11 cellular contexts compared by ENCODE assay signal in genomic region chr3:63921741-63922482, GRCh38. TPM values are rescaled to one million over a fixed set of nuclear protein-coding genes. Genes with fewer than 3 reads are reported as not detected.
DNase-seq lines count a peak whose midpoint lies in the region; ATAC-seq lines count a peak whose summit lies in the region.
"Had no signal": no experiment of that assay in that cellular context is flagged by ENCODE, and none has a peak within 500 bp of the region (broad histone marks: within the 10 kb centered on the region; RNA-seq: fewer than 3 reads in every experiment).

No MANE protein-coding gene starts in this region.

- H3K9me3 Mint-ChIP-seq in natural killer cell treated with Interleukin-12 subunit alpha and Interleukin-12 subunit beta and Interleukin-15 and Interleukin-18, amount 100 ng/mL, for 72 hours, result no peaks in the 10 kb centered on the region

- no peak overlapping the region for H3K9ac ChIP-seq in Karpas-422 (ENCODE audit: low read length)

- H3K4me3 ChIP-seq in Karpas-422 (ENCODE audit: low read length), result no peak overlapping the region

- peak overlapping the region; percentile 75 for H3K27ac ChIP-seq in Karpas-422 (ENCODE audit: low read length)

- no peaks in the 10 kb centered on the region for H3K27me3 Mint-ChIP-seq in natural killer cell treated with Interleukin-12 subunit alpha and Interleukin-12 subunit beta and Interleukin-15 and Interleukin-18, amount 100 ng/mL, for 72 hours

- H3K4me1 Mint-ChIP-seq in natural killer cell treated with Interleukin-12 subunit alpha and Interleukin-12 subunit beta and Interleukin-15 and Interleukin-18, amount 100 ng/mL, for 72 hours (ENCODE audit: low read depth in 2 of 2), result peaks cover 46 to 57% of the 10 kb centered on the region in 2 donors

- ATAC-seq in GM18870 (IDR thresholded peaks at IDR 0.05; ENCODE audit: unreplicated experiment) (peak; percentile 79), HG02623 (IDR thresholded peaks at IDR 0.05; ENCODE audit: unreplicated experiment) (peak; percentile 80)
- no peak for ATAC-seq in natural killer cell treated with Interleukin-12 subunit alpha and Interleukin-12 subunit beta and Interleukin-15 and Interleukin-18, amount 100 ng/mL, for 72 hours

- no peaks in the 10 kb centered on the region for H3K9me3 ChIP-seq in Karpas-422 (ENCODE audit: low read length)

- H3K27me3 ChIP-seq in Karpas-422 (ENCODE audit: low read length), result no peaks in the 10 kb centered on the region

- H3K4me2 ChIP-seq in Karpas-422 (ENCODE audit: low read depth, low read length, poor library complexity, severe bottlenecking), result no peak overlapping the region

- H3K36me3 Mint-ChIP-seq in natural killer cell treated with Interleukin-12 subunit alpha and Interleukin-12 subunit beta and Interleukin-15 and Interleukin-18, amount 100 ng/mL, for 72 hours, result peaks cover 43% of the 10 kb centered on the region

- DNase-seq in Karpas-422 (peak; percentile 73), NCI-H526 (lab: John Stamatoyannopoulos, UW) (no peak), NCI-H446 treated with DMSO at 0.1 percent for 48 hours (lab: John Stamatoyannopoulos, UW) (no peak), activated gamma-delta T cell (lab: John Stamatoyannopoulos, UW) (no peak)
- no peak for DNase-seq in natural killer cell treated with Interleukin-12 subunit alpha and Interleukin-12 subunit beta and Interleukin-15 and Interleukin-18, amount 100 ng/mL, for 72 hours (ENCODE audit: low spot score)
- DNase-seq in activated T-cell treated with anti-CD3 and anti-CD28 coated beads, Interleukin-2, amount 50 U/mL, for 1 hour, result no peak

- peak overlapping the region; percentile 11 to 28 for H3K27ac Mint-ChIP-seq in natural killer cell treated with Interleukin-12 subunit alpha and Interleukin-12 subunit beta and Interleukin-15 and Interleukin-18, amount 100 ng/mL, for 72 hours

- no peaks in the 10 kb centered on the region for H3K9me2 ChIP-seq in Karpas-422 (replicated peaks; ENCODE audit: insufficient read depth, low read length)

- peaks cover 72% of the 10 kb centered on the region for H3K36me3 ChIP-seq in Karpas-422 (ENCODE audit: insufficient read depth, low read length)

- no peaks in the 10 kb centered on the region for H4K20me1 ChIP-seq in Karpas-422 (ENCODE audit: insufficient read depth, low read depth, low read length)

- peaks cover 54% of the 10 kb centered on the region for H3K4me1 ChIP-seq in Karpas-422 (ENCODE audit: low read length)

- H2AFZ ChIP-seq in Karpas-422 (ENCODE audit: low read length), result no peak overlapping the region

- peaks cover 97% of the 10 kb centered on the region for H3K79me2 ChIP-seq in Karpas-422 (ENCODE audit: low read length)

- H3K4me3 Mint-ChIP-seq in natural killer cell treated with Interleukin-12 subunit alpha and Interleukin-12 subunit beta and Interleukin-15 and Interleukin-18, amount 100 ng/mL, for 72 hours, result no peak overlapping the region

RNA-seq across cellular contexts. Expression of gene SCAANT1, which starts 9.7 kb away (rescaled TPM):
- total RNA-seq in Karpas-422 (2014; rRNA removed; shearing (Covaris generic); ENCODE audit: low replicate concordance), result not detected in 2 replicates
- total RNA-seq in natural killer cell treated with Interleukin-12 subunit alpha and Interleukin-12 subunit beta and Interleukin-15 and Interleukin-18, amount 100 ng/mL, for 72 hours, result 1 to 10 TPM in 1 of 2 donors, not detected in 1; 2.6 TPM
- total RNA-seq: glomerular endothelial cell, H1, pulmonary artery endothelial cell had no signal

RNA-seq across cellular contexts. Expression of gene ATXN7, which starts 58.2 kb away (rescaled TPM):
- total RNA-seq in Karpas-422 (2014; rRNA removed; shearing (Covaris generic); ENCODE audit: low replicate concordance), result 30.4 and 33.6 TPM in 2 replicates
- total RNA-seq in natural killer cell treated with Interleukin-12 subunit alpha and Interleukin-12 subunit beta and Interleukin-15 and Interleukin-18, amount 100 ng/mL, for 72 hours, result 100 to 1,000 TPM in 1 of 2 donors, 10 to 100 TPM in 1; 96.5 to 101 TPM

RNA-seq across cellular contexts. Expression of gene THOC7, which starts 58.3 kb away (rescaled TPM):
- 96.2 and 98.7 TPM in 2 replicates for total RNA-seq in Karpas-422 (2014; rRNA removed; shearing (Covaris generic); ENCODE audit: low replicate concordance)
- total RNA-seq in natural killer cell treated with Interleukin-12 subunit alpha and Interleukin-12 subunit beta and Interleukin-15 and Interleukin-18, amount 100 ng/mL, for 72 hours, result 10 to 100 TPM; 65.7 to 74.1 TPM

Comparison
In these comparisons a context has a peak if more than half of its experiments do, and no peak if none do; other contexts are left out.
1. ATAC-seq: peak in GM18870 (single experiment) and HG02623 (single experiment); none in natural killer cell treated with Interleukin-12 subunit alpha and Interleukin-12 subunit beta and Interleukin-15 and Interleukin-18, amount 100 ng/mL, for 72 hours (0 of 2).